In genomic region chr13:74135306-74136088, GRCh38 we compare ENCODE assay signal across 7 cellular contexts. TPM values are rescaled to one million over a fixed set of nuclear protein-coding genes. Genes with fewer than 3 reads are reported as not detected.
DNase-seq lines count a peak whose midpoint lies in the region; ATAC-seq, FAIRE-seq and TF ChIP-seq lines count a peak whose summit lies in the region.

No MANE protein-coding gene starts in this region.

- intact Hi-C loops in body of pancreas (cut with DNase I), result no loop called here

- TF ChIP-seq POLR2A in body of pancreas (IDR thresholded peaks at IDR 0.05), result peak in 2 of 3 donors; percentile 37 to 56

- ATAC-seq in body of pancreas, result peak; percentile 67

- DNase-seq in GM13976 (ENCODE audit: low spot score) (peak; percentile 85), HEK293T (ENCODE audit: extremely low spot score) (peak; percentile 86), MV-4-11 (lab: John Stamatoyannopoulos, UW) (peak; percentile 76), T-helper 9 cell (peak; percentile 45), body of pancreas (peak; percentile 47 to 60 (median 50)), small intestine (peak; percentile 56)

- H3K4me3 ChIP-seq in body of pancreas (peak overlapping the region; percentile 60 to 76), iPS-18c (ENCODE audit: insufficient read depth, low read depth, low read length) (peak overlapping the region; percentile 88), small intestine (ENCODE audit: low read depth in 1 of 2, low read length in 2 of 2) (peak overlapping the region; percentile 71 to 90)

- no peaks in the 10 kb centered on the region for H3K9me3 ChIP-seq in body of pancreas
- H3K9me3 ChIP-seq in iPS-18c (ENCODE audit: control insufficient read depth, insufficient read depth, low read length), result peaks cover 2% of the 10 kb centered on the region
- no peaks in the 10 kb centered on the region for H3K9me3 ChIP-seq in small intestine (ENCODE audit: control insufficient read depth, low read depth)

- no peaks in the 10 kb centered on the region for H3K36me3 ChIP-seq in body of pancreas (replicated peaks in 1 of 2; ENCODE audit: insufficient read depth in 1 of 2, low read depth in 2 of 2)
- H3K36me3 ChIP-seq in small intestine (ENCODE audit: control insufficient read depth in 2 of 2, insufficient read depth in 2 of 2, low read length in 2 of 2), result no peaks in the 10 kb centered on the region

- H3K4me1 ChIP-seq in body of pancreas (peaks cover 28% of the 10 kb centered on the region), small intestine (ENCODE audit: control insufficient read depth in 2 of 2, insufficient read depth in 1 of 2, low read depth in 1 of 2, low read length in 1 of 2) (no peaks in the 10 kb centered on the region)

- H3K27ac ChIP-seq in body of pancreas (peak overlapping the region; percentile 43 to 91 (median 80)), small intestine (ENCODE audit: low read depth in 1 of 2, low read length in 1 of 2) (peak overlapping the region; percentile 85 to 89)

- FAIRE-seq in small intestine (lab: Jason Lieb, UNC), result no peak

- CTCF ChIA-PET in HEK293T (lab: Yijun Ruan, JAX), result interaction anchor here (0.7 to 0.9 kb wide), 2 partner anchors 151 to 287 kb away, joined by 3 read pairs; no protein-coding TSS in a partner anchor

- POLR2A ChIA-PET in HEK293T (lab: Yijun Ruan, JAX), result interaction anchor here (0.6 to 2.9 kb wide), 8 partner anchors 18 to 298 kb away, joined by 3 to 17 read pairs (median 3); no protein-coding TSS in a partner anchor

- H3K27me3 ChIP-seq in body of pancreas (no peaks in the 10 kb centered on the region), small intestine (ENCODE audit: control insufficient read depth in 2 of 2, insufficient read depth in 2 of 2, low read length in 2 of 2) (no peaks in the 10 kb centered on the region)

- TF ChIP-seq CTCF in GM13976 (IDR thresholded peaks at IDR 0.05; ENCODE audit: borderline replicate concordance, control extremely low read depth, extremely low read depth, insufficient read depth, missing control alignments), result no peak
- no peak for TF ChIP-seq CTCF in body of pancreas (IDR thresholded peaks at IDR 0.05)

- in situ Hi-C loops in GM13976 (cut with MboI; ENCODE audit: low sequenced_read_pairs, unreplicated experiment), result no loop called here

- WGBS in body of pancreas, 2 donors, result 0% methylated on average over 15 to 67 of the region's 76 CpGs
- 0 to 1% (median 0%) methylated on average over 46 to 76 of the region's 76 CpGs for WGBS in small intestine, 3 donors

TF ChIP-seq in HEK293T, 16 proteins besides CTCF, POLR2A, EP300 and RAD21:
- TF ChIP-seq ELF4 (IDR thresholded peaks at IDR 0.05), result peak; percentile 39; the same call in 1 of the 2 replicates
- peak; percentile 69; the same call in 1 of the 2 replicates for TF ChIP-seq FOXM1 (IDR thresholded peaks at IDR 0.05; ENCODE audit: borderline replicate concordance)
- TF ChIP-seq ARNT (IDR thresholded peaks at IDR 0.05), result no peak
- peak; percentile 27; the same call in 1 of the 2 replicates for TF ChIP-seq CTBP1 (IDR thresholded peaks at IDR 0.05; ENCODE audit: borderline replicate concordance)
- TF ChIP-seq BHLHE40 (IDR thresholded peaks at IDR 0.05; ENCODE audit: borderline replicate concordance), result no peak
- TF ChIP-seq TARDBP (IDR thresholded peaks at IDR 0.05), result peak; percentile 63
TF ChIP-seq in HEK293T: peak in this region for 4.

RNA-seq across cellular contexts. Expression of gene KLF12, which starts 1.3 kb away (rescaled TPM):
- 1 to 10 TPM; 2.0 to 2.9 TPM for total RNA-seq in body of pancreas
- polyA plus RNA-seq in small intestine, result 1 to 10 TPM in 1 of 3 donors, under 1 TPM in 2; 0.45 to 1.0 (median 0.54) TPM

Comparison
In these comparisons a context has a peak if more than half of its experiments do, and no peak if none do; other contexts are left out.
1. Peak in every context shown above with its lines: DNase-seq, ATAC-seq, H3K4me3 ChIP-seq and H3K27ac ChIP-seq.